Comparison of ENCODE assay signal across 1 cellular context in the genomic region with DNA sequence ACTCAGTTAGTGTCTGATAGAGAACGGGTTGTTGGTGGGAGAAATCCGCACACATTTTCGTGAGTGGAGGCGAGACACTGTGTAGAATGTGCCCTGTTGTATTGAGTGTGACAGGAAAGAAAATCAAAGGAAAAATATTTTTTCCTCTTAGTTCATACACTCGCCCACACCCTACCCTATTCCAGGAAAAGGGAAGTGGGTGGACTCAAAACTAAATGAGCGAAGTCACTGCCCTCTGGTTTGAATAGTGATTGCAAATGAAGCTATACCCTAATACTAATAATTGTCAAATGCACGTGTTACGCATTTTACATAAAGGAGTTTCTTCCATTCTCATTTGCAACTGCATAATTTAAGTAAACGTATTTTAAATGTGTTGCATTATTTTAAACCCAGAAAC.
TF ChIP-seq lines count a peak whose summit lies in the region.

No MANE protein-coding gene starts in this region.

TF ChIP-seq in H1, 55 proteins besides CTCF, POLR2A, EP300 and RAD21:
- TF ChIP-seq POU5F1 (IDR thresholded peaks at IDR 0.05; ENCODE audit: low read depth, low read length) (no peak), USF2 (IDR thresholded peaks at IDR 0.05; ENCODE audit: low read length) (no peak), JUND (IDR thresholded peaks at IDR 0.05; ENCODE audit: low read length) (no peak), NANOG (IDR thresholded peaks at IDR 0.05; ENCODE audit: insufficient read depth, low read depth, low read length, poor library complexity, severe bottlenecking) (no peak), PHF8 (conservative IDR thresholded peaks at IDR 0.05; ENCODE audit: low read depth, low read length) (no peak), JUN (IDR thresholded peaks at IDR 0.05; ENCODE audit: low read depth, low read length) (no peak), RNF2 (IDR thresholded peaks at IDR 0.05; ENCODE audit: borderline replicate concordance, low read depth, low read length, missing control alignments, poor library complexity, severe bottlenecking) (no peak), SP4 (IDR thresholded peaks at IDR 0.05; ENCODE audit: low read length) (no peak), CTBP2 (IDR thresholded peaks at IDR 0.05; ENCODE audit: borderline replicate concordance, insufficient read depth, insufficient read length, low read length) (no peak), CREB1 (IDR thresholded peaks at IDR 0.05) (no peak), BCL11A (IDR thresholded peaks at IDR 0.05; ENCODE audit: low read depth in 2 of 2, low read length in 2 of 2) (no peak), SAP30 (IDR thresholded peaks at IDR 0.05; ENCODE audit: insufficient read depth, insufficient replicate concordance, low read length) (no peak), GTF2F1 (IDR thresholded peaks at IDR 0.05; ENCODE audit: borderline replicate concordance, low read depth, low read length) (no peak)
- TF ChIP-seq, protein P1, sequence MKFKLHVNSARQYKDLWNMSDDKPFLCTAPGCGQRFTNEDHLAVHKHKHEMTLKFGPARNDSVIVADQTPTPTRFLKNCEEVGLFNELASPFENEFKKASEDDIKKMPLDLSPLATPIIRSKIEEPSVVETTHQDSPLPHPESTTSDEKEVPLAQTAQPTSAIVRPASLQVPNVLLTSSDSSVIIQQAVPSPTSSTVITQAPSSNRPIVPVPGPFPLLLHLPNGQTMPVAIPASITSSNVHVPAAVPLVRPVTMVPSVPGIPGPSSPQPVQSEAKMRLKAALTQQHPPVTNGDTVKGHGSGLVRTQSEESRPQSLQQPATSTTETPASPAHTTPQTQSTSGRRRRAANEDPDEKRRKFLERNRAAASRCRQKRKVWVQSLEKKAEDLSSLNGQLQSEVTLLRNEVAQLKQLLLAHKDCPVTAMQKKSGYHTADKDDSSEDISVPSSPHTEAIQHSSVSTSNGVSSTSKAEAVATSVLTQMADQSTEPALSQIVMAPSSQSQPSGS (IDR thresholded peaks at IDR 0.05; ENCODE audit: low read length): no peak
TF ChIP-seq in H1: peak in this region for 0.
